Comparison of ENCODE assay signal across 14 cellular contexts in the genomic region with DNA sequence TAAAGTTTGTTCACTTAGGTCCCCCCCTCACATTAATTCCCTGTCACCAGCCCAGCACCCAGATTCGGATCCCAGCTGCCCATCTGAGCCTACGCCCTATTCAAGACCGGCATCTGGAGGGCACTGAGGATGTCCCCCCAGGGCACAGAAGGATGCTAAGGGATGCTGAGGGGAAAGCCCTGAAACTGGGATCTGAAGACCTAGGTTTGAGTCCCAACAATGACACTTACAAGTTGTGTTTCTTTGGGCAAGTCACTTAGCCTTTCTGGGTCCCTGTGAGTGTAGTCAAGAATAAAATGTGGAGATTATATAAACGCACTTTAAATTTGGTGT. TPM values are rescaled to one million over a fixed set of nuclear protein-coding genes. Genes with fewer than 3 reads are reported as not detected.
A peak's percentile ranks its signal among the peaks of the same experiment; 100 is the strongest.
DNase-seq lines count a peak whose midpoint lies in the region; ATAC-seq and TF ChIP-seq lines count a peak whose summit lies in the region.
"Had no signal": no experiment of that assay in that cellular context is flagged by ENCODE, and none has a peak within 500 bp of the region (broad histone marks: within the 10 kb centered on the region; RNA-seq: fewer than 3 reads in every experiment).

No MANE protein-coding gene starts in this region.

- no peaks in the 10 kb centered on the region for H3K36me3 Mint-ChIP-seq in WTC11

- no peak overlapping the region for H3K23ac ChIP-seq in mesenchymal stem cell (ENCODE audit: low read length in 2 of 2)

- no peak overlapping the region for H2BK5ac ChIP-seq in mesenchymal stem cell (ENCODE audit: low read depth, low read length, poor library complexity, severe bottlenecking)

- H3K4me2 ChIP-seq in PC-3 (ENCODE audit: low read length) (no peak overlapping the region), mesenchymal stem cell (ENCODE audit: low read length, poor library complexity, severe bottlenecking) (no peak overlapping the region)

- H2BK12ac ChIP-seq in mesenchymal stem cell (ENCODE audit: low read length in 2 of 2): no peak overlapping the region

- WGBS in mesenchymal stem cell: 25% methylated on average over 4 of the region's 4 CpGs
- 16 to 20% methylated on average over 4 of the region's 4 CpGs for WGBS in tibial nerve, 2 donors
- 27 to 36% (median 30%) methylated on average over 4 of the region's 4 CpGs for WGBS in spleen, 5 donors

- no peak overlapping the region for H3K9ac ChIP-seq in PC-3 (ENCODE audit: low read length)
- H3K9ac ChIP-seq in mesenchymal stem cell (ENCODE audit: low read length): peak overlapping the region; percentile 42
- H3K9ac ChIP-seq: GM23248 had no signal

- peaks cover 11% of the 10 kb centered on the region for H3K27me3 Mint-ChIP-seq in WTC11 (ENCODE audit: low read depth)

- H4K91ac ChIP-seq in mesenchymal stem cell (ENCODE audit: low read length): no peak overlapping the region

- no peaks in the 10 kb centered on the region for H3K27me3 ChIP-seq in PC-3 (ENCODE audit: low read length)
- no peaks in the 10 kb centered on the region for H3K27me3 ChIP-seq in mesenchymal stem cell (ENCODE audit: control insufficient read depth in 1 of 2, insufficient read depth in 1 of 2, low read length in 2 of 2)
- H3K27me3 ChIP-seq in tibial nerve: no peaks in the 10 kb centered on the region
- H3K27me3 ChIP-seq in spleen (replicated peaks in 1 of 7): peaks cover 0 to 52% (median 5%) of the 10 kb centered on the region in 7 donors

- H3K9me3 ChIP-seq in PC-3 (ENCODE audit: low read length) (no peaks in the 10 kb centered on the region), mesenchymal stem cell (ENCODE audit: control insufficient read depth, low read length) (no peaks in the 10 kb centered on the region), tibial nerve (no peaks in the 10 kb centered on the region), spleen (no peaks in the 10 kb centered on the region)

- CTCF ChIA-PET in PC-3 (lab: Charles Lee) (interaction anchor here (0.7 to 1.1 kb wide), 2 partner anchors 8 to 17 kb away, joined by 5 to 7 read pairs; no protein-coding TSS in a partner anchor), WTC11 (lab: Charles Lee) (interaction anchor here (0.6 to 4.2 kb wide), 30 partner anchors 8 to 334 kb away, joined by 3 to 68 read pairs (median 5); a partner anchor contains a TSS)

- H3K4me1 Mint-ChIP-seq in WTC11: peaks cover 19% of the 10 kb centered on the region

- no peak overlapping the region for H2BK120ac ChIP-seq in mesenchymal stem cell (ENCODE audit: low read depth, low read length)

- no peak overlapping the region for H2AFZ ChIP-seq in PC-3 (ENCODE audit: low read length)
- no peak overlapping the region for H2AFZ ChIP-seq in mesenchymal stem cell (ENCODE audit: low read depth, low read length)
- H2AFZ ChIP-seq: GM23248 had no signal

- H3K79me1 ChIP-seq in mesenchymal stem cell (replicated peaks; ENCODE audit: low read length, poor library complexity, severe bottlenecking): peaks cover 3% of the 10 kb centered on the region

- no peak for TF ChIP-seq EP300 in tibial nerve (IDR thresholded peaks at IDR 0.05)

- no peak overlapping the region for H3K18ac ChIP-seq in mesenchymal stem cell (ENCODE audit: low read depth in 1 of 2, low read length in 2 of 2)

- H3K36me3 ChIP-seq in PC-3 (ENCODE audit: low read depth, low read length) (no peaks in the 10 kb centered on the region), mesenchymal stem cell (ENCODE audit: control insufficient read depth in 1 of 2, insufficient read depth in 2 of 2, low read depth in 1 of 2, low read length in 2 of 2) (no peaks in the 10 kb centered on the region), tibial nerve (no peaks in the 10 kb centered on the region), spleen (no peaks in the 10 kb centered on the region)

- H3K79me2 ChIP-seq in PC-3 (ENCODE audit: low read length): peaks cover 10% of the 10 kb centered on the region

- peaks cover 5% of the 10 kb centered on the region; the same call in 1 of the 2 replicates for H3K4me1 ChIP-seq in PC-3 (ENCODE audit: insufficient read depth, low read length)
- H3K4me1 ChIP-seq in mesenchymal stem cell (ENCODE audit: control insufficient read depth, insufficient read depth, low read depth, low read length): peaks cover 11% of the 10 kb centered on the region
- H3K4me1 ChIP-seq in tibial nerve: peaks cover 0 to 46% (median 11%) of the 10 kb centered on the region in 4 donors
- H3K4me1 ChIP-seq in spleen: peaks cover 4 to 42% (median 29%) of the 10 kb centered on the region in 6 donors

- H3K27ac Mint-ChIP-seq in WTC11: no peak overlapping the region
- H3K27ac Mint-ChIP-seq: activated naive CD4-positive, alpha-beta T cell treated with anti-CD3 and anti-CD28 coated beads for 36 hours; naive thymus-derived CD4-positive, alpha-beta T cell; T-helper 1 cell treated with Interleukin-12 subunit alpha and Interleukin-12 subunit beta and Interleukin-4 antibody, amounts not matched to agents 30 μg/mL and 1 μg/mL, for 36 hours had no signal

- H2AK5ac ChIP-seq in mesenchymal stem cell (ENCODE audit: low read length, severe bottlenecking): peak overlapping the region; percentile 61

- no peak overlapping the region for H2BK15ac ChIP-seq in mesenchymal stem cell (ENCODE audit: low read depth, poor library complexity, severe bottlenecking)

- no peaks in the 10 kb centered on the region for H3K9me2 ChIP-seq in PC-3 (replicated peaks; ENCODE audit: low read length)

- H4K20me1 ChIP-seq in PC-3 (ENCODE audit: low read length): no peaks in the 10 kb centered on the region

- peak; percentile 7 for TF ChIP-seq CTCF in GM20000 (IDR thresholded peaks at IDR 0.05; ENCODE audit: extremely low read depth, missing control alignments)
- 0 out of 2 replicates have a peak, but pooled peaks have one; percentile 8 for TF ChIP-seq CTCF in PC-3 (conservative IDR thresholded peaks at IDR 0.05; ENCODE audit: low read depth, low read length)
- TF ChIP-seq CTCF in tibial nerve (IDR thresholded peaks at IDR 0.05): peak in 1 of 5 experiments; percentile 27
- no peak for TF ChIP-seq CTCF in spleen (IDR thresholded peaks at IDR 0.05 in 8 of 11, conservative IDR thresholded peaks at IDR 0.05 in 3 of 11)
- no peak; the same call in 1 of the 2 replicates for TF ChIP-seq CTCF in WTC11 (IDR thresholded peaks at IDR 0.05)

- no peak overlapping the region for H4K8ac ChIP-seq in mesenchymal stem cell (ENCODE audit: low read length)

- no peak overlapping the region for H3K4ac ChIP-seq in mesenchymal stem cell (ENCODE audit: low read depth in 1 of 2, low read length in 2 of 2)

- no peak overlapping the region for H3K4me3 Mint-ChIP-seq in WTC11
- H3K4me3 Mint-ChIP-seq: activated naive CD4-positive, alpha-beta T cell treated with anti-CD3 and anti-CD28 coated beads for 36 hours; T-helper 1 cell treated with Interleukin-12 subunit alpha and Interleukin-12 subunit beta and Interleukin-4 antibody, amounts not matched to agents 30 μg/mL and 1 μg/mL, for 36 hours had no signal

- BruUV-seq in PC-3 (replicated peaks; lab: Mats Ljungman, UMichigan): no TSS peak

- peak in 1 of 2 donors; percentile 13 for TF ChIP-seq POLR2A in tibial nerve (IDR thresholded peaks at IDR 0.05)
- TF ChIP-seq POLR2A in spleen (IDR thresholded peaks at IDR 0.05): no peak

- no peaks in the 10 kb centered on the region for H3K9me3 Mint-ChIP-seq in WTC11
- H3K9me3 Mint-ChIP-seq: activated naive CD4-positive, alpha-beta T cell treated with anti-CD3 and anti-CD28 coated beads for 36 hours; naive thymus-derived CD4-positive, alpha-beta T cell; T-helper 1 cell treated with Interleukin-12 subunit alpha and Interleukin-12 subunit beta and Interleukin-4 antibody, amounts not matched to agents 30 μg/mL and 1 μg/mL, for 36 hours had no signal

- DNase-seq in GM20000 (ENCODE audit: low spot score) (no peak), PC-3 (no peak), mesenchymal stem cell (no peak), tibial nerve (ENCODE audit: low spot score in 2 of 2) (no peak), spleen (no peak), glomerular visceral epithelial cell (ENCODE audit: extremely low spot score) (no peak), WTC11 (ENCODE audit: low spot score) (no peak)
- DNase-seq: NCI-H1417 treated with DMSO at 0.1 percent for 48 hours, SIG-M5 had no signal

- ATAC-seq in PC-3 (no peak), WTC11 (no peak)
- ATAC-seq: naive thymus-derived CD4-positive, alpha-beta T cell had no signal

- POLR2A ChIA-PET in PC-3 (lab: Charles Lee; ENCODE audit: unreplicated experiment): no interaction called here
- POLR2A ChIA-PET in WTC11 (lab: Charles Lee): interaction anchor here (1.0 to 2.5 kb wide), 3 partner anchors 9 to 23 kb away, joined by 4 to 12 read pairs (median 8); a partner anchor contains a TSS

- no peak overlapping the region for H3K4me3 ChIP-seq in PC-3 (ENCODE audit: low read length)
- no peak overlapping the region for H3K4me3 ChIP-seq in mesenchymal stem cell (ENCODE audit: insufficient read depth in 1 of 2, low read depth in 1 of 2, low read length in 2 of 2)
- no peak overlapping the region for H3K4me3 ChIP-seq in tibial nerve
- no peak overlapping the region for H3K4me3 ChIP-seq in spleen
- H3K4me3 ChIP-seq: GM23248, skin epidermis had no signal

- intact Hi-C loops in PC-3 (cut with micrococcal nuclease) (loop anchor here (1.0 kb wide), 1 partner anchor 22 kb away; no protein-coding TSS in a partner anchor), spleen (cut with DNase I; ENCODE audit: low total_unique reads) (no loop called here)

- H3K27ac ChIP-seq in PC-3 (ENCODE audit: low read length) (no peak overlapping the region), mesenchymal stem cell (ENCODE audit: low read length, poor library complexity, severe bottlenecking) (no peak overlapping the region), tibial nerve (peak overlapping the region in 3 of 4 donors; percentile 44 to 77 (median 71)), spleen (peak overlapping the region in 1 of 8 donors; percentile 30)
- H3K27ac ChIP-seq: GM23248, skin epidermis had no signal

- no peaks in the 10 kb centered on the region for H3F3A ChIP-seq in PC-3 (ENCODE audit: low read length, unreplicated experiment)

- no peak overlapping the region for H3K14ac ChIP-seq in mesenchymal stem cell (ENCODE audit: low read length in 2 of 2)

RNA-seq across cellular contexts. Expression of a gene that starts 3.8 kb away (rescaled TPM):
- total RNA-seq in PC-3 (2014; rRNA removed): 17.6 and 25.5 TPM in 2 replicates
- polyA plus RNA-seq in mesenchymal stem cell (2013, experiment 1 of 2): 67.9 TPM
- polyA plus RNA-seq in mesenchymal stem cell (2013, experiment 2 of 2): 69.0 TPM
- total RNA-seq in tibial nerve: 10 to 100 TPM; 28.0 to 45.3 (median 42.2) TPM
- total RNA-seq in spleen: 10 to 100 TPM; 11.0 to 24.6 (median 17.2) TPM
- polyA plus RNA-seq in spleen: 1 to 10 TPM; 3.7 to 7.8 (median 6.4) TPM
- total RNA-seq in WTC11 (2021): 36.8 to 37.7 TPM (median 36.9 TPM) in 3 replicates

RNA-seq across cellular contexts. Expression of a gene that starts 22.7 kb away (rescaled TPM):
- total RNA-seq in PC-3 (2014; rRNA removed) (40.7 and 44.5 TPM in 2 replicates), tibial nerve (100 to 1,000 TPM; 113 to 253 (median 170) TPM), spleen (10 to 100 TPM in 6 of 7 donors, 1 to 10 TPM in 1; 4.8 to 35.8 (median 16.0) TPM), WTC11 (2021) (8.1 to 9.8 TPM (median 9.0 TPM) in 3 replicates)
- 5.8 TPM for polyA plus RNA-seq in mesenchymal stem cell (2013, experiment 1 of 2)
- 5.8 TPM for polyA plus RNA-seq in mesenchymal stem cell (2013, experiment 2 of 2)
- polyA plus RNA-seq in spleen: 10 to 100 TPM in 1 of 3 donors, 1 to 10 TPM in 2; 4.0 to 12.2 (median 6.2) TPM

RNA-seq across cellular contexts. Expression of a gene that starts 27.2 kb away (rescaled TPM):
- total RNA-seq in PC-3 (2014; rRNA removed): 13.1 and 15.0 TPM in 2 replicates
- 9.1 TPM for polyA plus RNA-seq in mesenchymal stem cell (2013, experiment 1 of 2)
- polyA plus RNA-seq in mesenchymal stem cell (2013, experiment 2 of 2): 8.1 TPM
- total RNA-seq in tibial nerve: 10 to 100 TPM; 33.4 to 46.8 (median 42.7) TPM
- total RNA-seq in spleen: 10 to 100 TPM; 29.2 to 42.2 (median 34.1) TPM
- 10 to 100 TPM; 16.8 to 24.7 (median 17.5) TPM for polyA plus RNA-seq in spleen
- 23.2 to 26.9 TPM (median 26.0 TPM) in 3 replicates for total RNA-seq in WTC11 (2021)

Comparison
In these comparisons a context has a peak if more than half of its experiments do, and no peak if none do; other contexts are left out.
1. CTCF ChIP-seq: peak in GM20000 (single experiment) and PC-3 (single experiment); none in spleen (0 of 11) and WTC11 (single experiment).
2. H3K27ac ChIP-seq: peak in tibial nerve (3 of 4); none in PC-3 (single experiment) and mesenchymal stem cell (single experiment).